Comparison of ENCODE assay signal across 13 cellular contexts in genomic region chr12:75759842-75760260, GRCh38.
A peak's percentile ranks its signal among the peaks of the same experiment; 100 is the strongest.
DNase-seq lines count a peak whose midpoint lies in the region; ATAC-seq and TF ChIP-seq lines count a peak whose summit lies in the region.
"Had no signal": no experiment of that assay in that cellular context is flagged by ENCODE, and none has a peak within 500 bp of the region (broad histone marks: within the 10 kb centered on the region; RNA-seq: fewer than 3 reads in every experiment).

No MANE protein-coding gene starts in this region.

- no peak for TF ChIP-seq CTCF in foreskin keratinocyte (conservative IDR thresholded peaks at IDR 0.05)

- H3K9me3 Mint-ChIP-seq in activated T-helper 2 cell treated with anti-CD3 and anti-CD28 coated beads, Interferon-gamma antibody, Interleukin-2, Interleukin-4, amounts not matched to agents 10 μg/mL and 5 μg/mL and 100 μg/mL, durations not matched to agents 14 hours and 24 hours and 36 hours = no peaks in the 10 kb centered on the region

- ATAC-seq in foreskin keratinocyte = peak; percentile 95
- ATAC-seq in GM18498 (IDR thresholded peaks at IDR 0.05; ENCODE audit: unreplicated experiment) = no peak
- ATAC-seq: gastroesophageal sphincter had no signal

- no peak overlapping the region for H3K27ac Mint-ChIP-seq in activated T-helper 2 cell treated with anti-CD3 and anti-CD28 coated beads, Interferon-gamma antibody, Interleukin-2, Interleukin-4, amounts not matched to agents 10 μg/mL and 5 μg/mL and 100 μg/mL, durations not matched to agents 14 hours and 24 hours and 36 hours

- H3K27me3 ChIP-seq in foreskin keratinocyte = no peaks in the 10 kb centered on the region
- H3K27me3 ChIP-seq: gastroesophageal sphincter, upper lobe of left lung had no signal

- no peaks in the 10 kb centered on the region for H3K36me3 Mint-ChIP-seq in activated T-helper 2 cell treated with anti-CD3 and anti-CD28 coated beads, Interferon-gamma antibody, Interleukin-2, Interleukin-4, amounts not matched to agents 10 μg/mL and 5 μg/mL and 100 μg/mL, durations not matched to agents 14 hours and 24 hours and 36 hours (ENCODE audit: low read depth)

- peaks cover 17% of the 10 kb centered on the region for H3K4me1 ChIP-seq in foreskin keratinocyte
- H3K4me1 ChIP-seq: gastroesophageal sphincter, upper lobe of left lung had no signal

- DNase-seq in AG20443 (ENCODE audit: low spot score) (peak; percentile 53), HCEC 1CT (peak; percentile 96), SK-MEL-5 (ENCODE audit: low read depth, low spot score) (peak; percentile 73), foreskin keratinocyte (peak; percentile 86 to 96), NCI-H2171 (lab: John Stamatoyannopoulos, UW) (no peak)
- no peak for DNase-seq in activated CD4-positive, alpha-beta T cell treated with anti-CD3 and anti-CD28 coated beads for 4 hours
- DNase-seq in activated T-helper 2 cell treated with anti-CD3 and anti-CD28 coated beads, Interferon-gamma antibody, Interleukin-2, Interleukin-4, amounts not matched to agents 10 μg/mL and 5 μg/mL and 100 μg/mL, durations not matched to agents 14 hours and 24 hours and 36 hours (ENCODE audit: low spot score) = no peak
- DNase-seq: DMS53; NCI-H1930; stimulated activated CD4-positive, alpha-beta T cell treated with anti-CD3 and anti-CD28 coated beads, Interleukin-2, amount 100 ng/mL, for 24 hours; upper lobe of left lung had no signal

- H3K27ac ChIP-seq in foreskin keratinocyte = peak overlapping the region; percentile 82
- H3K27ac ChIP-seq: gastroesophageal sphincter, upper lobe of left lung had no signal

- intact Hi-C loops in activated T-helper 2 cell treated with anti-CD3 and anti-CD28 coated beads, Interferon-gamma antibody, Interleukin-2, Interleukin-4, amounts not matched to agents 10 μg/mL and 5 μg/mL and 100 μg/mL, durations not matched to agents 14 hours and 24 hours and 36 hours (cut with micrococcal nuclease) = loop anchor here (10.0 kb wide), 1 partner anchor 45 kb away; no protein-coding TSS in a partner anchor

- no peak overlapping the region for H3K4me3 Mint-ChIP-seq in activated T-helper 2 cell treated with anti-CD3 and anti-CD28 coated beads, Interferon-gamma antibody, Interleukin-2, Interleukin-4, amounts not matched to agents 10 μg/mL and 5 μg/mL and 100 μg/mL, durations not matched to agents 14 hours and 24 hours and 36 hours (ENCODE audit: low read depth)

- peaks cover 26% of the 10 kb centered on the region for H3K27me3 Mint-ChIP-seq in activated T-helper 2 cell treated with anti-CD3 and anti-CD28 coated beads, Interferon-gamma antibody, Interleukin-2, Interleukin-4, amounts not matched to agents 10 μg/mL and 5 μg/mL and 100 μg/mL, durations not matched to agents 14 hours and 24 hours and 36 hours (ENCODE audit: low read depth)

- peaks cover 14% of the 10 kb centered on the region for H3K4me1 Mint-ChIP-seq in activated T-helper 2 cell treated with anti-CD3 and anti-CD28 coated beads, Interferon-gamma antibody, Interleukin-2, Interleukin-4, amounts not matched to agents 10 μg/mL and 5 μg/mL and 100 μg/mL, durations not matched to agents 14 hours and 24 hours and 36 hours (ENCODE audit: low read depth)

- in situ Hi-C loops in SK-MEL-5 (cut with HindIII; ENCODE audit: low pct_unique_long_range_greater_than_20kb, low sequenced_read_pairs) = no loop called here

Comparison
In these comparisons a context has a peak if more than half of its experiments do, and no peak if none do; other contexts are left out.
1. DNase-seq: peak in AG20443 (single experiment), HCEC 1CT (single experiment), SK-MEL-5 (single experiment) and foreskin keratinocyte (2 of 2); none in NCI-H2171 (single experiment), activated CD4-positive, alpha-beta T cell treated with anti-CD3 and anti-CD28 coated beads for 4 hours (0 of 2) and activated T-helper 2 cell treated with anti-CD3 and anti-CD28 coated beads, Interferon-gamma antibody, Interleukin-2, Interleukin-4, amounts not matched to agents 10 μg/mL and 5 μg/mL and 100 μg/mL, durations not matched to agents 14 hours and 24 hours and 36 hours (single experiment).